Comparison of ENCODE assay signal across 21 cellular contexts in the genomic region with DNA sequence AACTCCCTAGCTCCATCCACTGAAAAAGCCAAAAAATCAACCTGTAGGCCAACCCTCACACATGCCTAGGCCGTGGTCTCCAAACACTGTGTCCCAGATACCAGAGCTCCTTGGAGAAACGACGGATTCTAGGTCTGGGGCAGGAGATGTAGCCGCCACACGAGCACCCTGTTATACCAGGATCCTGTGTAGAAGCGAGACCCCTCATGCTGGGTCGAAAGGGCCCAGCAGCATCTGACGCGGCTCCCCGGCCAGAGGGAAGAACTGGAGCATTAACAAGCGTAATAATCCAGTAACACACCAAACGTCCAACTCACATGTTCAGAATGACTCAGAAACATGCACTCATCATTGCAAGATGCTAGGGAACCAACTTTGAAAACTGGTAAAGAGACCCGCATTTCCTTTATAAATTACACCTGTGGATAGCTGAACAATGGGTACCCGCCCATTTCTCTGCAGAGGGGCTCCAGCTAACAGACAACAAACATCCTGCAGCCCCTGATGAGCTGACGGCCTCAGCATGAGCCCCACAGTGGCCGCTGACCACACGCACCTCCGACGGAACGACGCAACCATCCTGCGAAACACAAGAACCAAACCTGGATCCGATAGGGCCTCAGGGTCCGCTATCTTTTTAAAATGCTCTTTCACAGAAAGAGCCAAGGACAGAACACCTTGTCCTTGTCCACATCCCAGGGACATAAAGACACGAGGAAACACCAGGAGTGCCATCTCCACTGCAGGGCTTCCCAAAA. TPM values are rescaled to one million over a fixed set of nuclear protein-coding genes. Genes with fewer than 3 reads are reported as not detected.
A peak's percentile ranks its signal among the peaks of the same experiment; 100 is the strongest.
DNase-seq lines count a peak whose midpoint lies in the region; ATAC-seq lines count a peak whose summit lies in the region.
"Had no signal": no experiment of that assay in that cellular context is flagged by ENCODE, and none has a peak within 500 bp of the region (broad histone marks: within the 10 kb centered on the region; RNA-seq: fewer than 3 reads in every experiment).

No MANE protein-coding gene starts in this region.

- intact Hi-C loops in left colon (cut with DNase I, micrococcal nuclease) (no loop called here), posterior cingulate gyrus (cut with DNase I) (no loop called here)

- ATAC-seq in left colon (no peak), HG03196 (IDR thresholded peaks at IDR 0.05; ENCODE audit: unreplicated experiment) (no peak), GM19351 (IDR thresholded peaks at IDR 0.05; ENCODE audit: unreplicated experiment) (no peak)
- ATAC-seq: activated CD8-positive, alpha-beta T cell treated with anti-CD3 and anti-CD28 coated beads, Interleukin-2, amount 10 ng/mL, durations not matched to agents 7 days and 5 days; gastrocnemius medialis had no signal

- peak; percentile 38 for DNase-seq in activated effector memory CD4-positive, alpha-beta T cell treated with anti-CD3 and anti-CD28 coated beads, Interleukin-2, amount 50 U/mL, for 16 hours
- no peak for DNase-seq in activated effector memory CD4-positive, alpha-beta T cell treated with Interleukin-2 at 50 U/mL for 16 hours
- DNase-seq in left colon (peak; percentile 3 to 24), posterior cingulate gyrus (peak in 7 of 10 donors; percentile 1 to 51 (median 14)), ureter (ENCODE audit: low spot score) (peak; percentile 31), DMS79 treated with DMSO at 0.1 percent for 48 hours (lab: John Stamatoyannopoulos, UW) (no peak)
- DNase-seq: 8988T; activated CD8-positive, alpha-beta T cell treated with anti-CD3 and anti-CD28 coated beads, Interleukin-2, amount 10 ng/mL, durations not matched to agents 7 days and 5 days; activated gamma-delta T cell; caudate nucleus; CD4-positive, alpha-beta memory T cell; hippocampal formation; NCI-H1105; NCI-H2081 treated with DMSO at 0.1 percent for 48 hours; NCI-H226; NCI-H748 treated with DMSO at 0.1 percent for 48 hours; nephron progenitor cell; stimulated activated CD4-positive, alpha-beta T cell treated with anti-CD3 and anti-CD28 coated beads, Interleukin-4, amount 100 ng/mL, for 1 hour had no signal

RNA-seq across cellular contexts. Expression of a gene that starts 14.2 kb away (rescaled TPM):
- total RNA-seq in left colon = 100 to 1,000 TPM in 1 of 2 donors, 10 to 100 TPM in 1; 59.4 to 119 TPM
- total RNA-seq in ureter = 37.4 TPM

RNA-seq across cellular contexts. Expression of a gene that starts 27.2 kb away (rescaled TPM):
- total RNA-seq in left colon (10 to 100 TPM; 42.4 to 77.8 TPM), ureter (29.5 TPM)

RNA-seq across cellular contexts. Expression of a gene that starts 51.1 kb away (rescaled TPM):
- total RNA-seq in left colon = 10 to 100 TPM; 72.6 to 96.2 TPM
- total RNA-seq in ureter = 82.1 TPM

Comparison
In these comparisons a context has a peak if more than half of its experiments do, and no peak if none do; other contexts are left out.
1. DNase-seq: peak in activated effector memory CD4-positive, alpha-beta T cell treated with anti-CD3 and anti-CD28 coated beads, Interleukin-2, amount 50 U/mL, for 16 hours (single experiment), left colon (2 of 2), posterior cingulate gyrus (7 of 10) and ureter (single experiment); none in activated effector memory CD4-positive, alpha-beta T cell treated with Interleukin-2 at 50 U/mL for 16 hours (single experiment) and DMS79 treated with DMSO at 0.1 percent for 48 hours (single experiment).